Comparison of ENCODE assay signal across 9 cellular contexts in genomic region chr1:91830242-91831131, GRCh38. TPM values are rescaled to one million over a fixed set of nuclear protein-coding genes. Genes with fewer than 3 reads are reported as not detected.
DNase-seq lines count a peak whose midpoint lies in the region; ATAC-seq and TF ChIP-seq lines count a peak whose summit lies in the region.
"Had no signal": no experiment of that assay in that cellular context is flagged by ENCODE, and none has a peak within 500 bp of the region (broad histone marks: within the 10 kb centered on the region; RNA-seq: fewer than 3 reads in every experiment).

No MANE protein-coding gene starts in this region.

- peaks cover 80 to 84% of the 10 kb centered on the region in 2 donors for H3K4me1 Mint-ChIP-seq in natural killer cell

- DNase-seq in BJ (ENCODE audit: low read depth) (peak; percentile 77), NCI-H526 treated with DMSO at 0.1 percent for 48 hours (lab: John Stamatoyannopoulos, UW) (peak; percentile 84), epithelial cell of proximal tubule (ENCODE audit: low read depth) (peak; percentile 88), natural killer cell (no peak)

- no peaks in the 10 kb centered on the region for H3K9me3 Mint-ChIP-seq in natural killer cell
- H3K9me3 Mint-ChIP-seq: stimulated activated naive CD8-positive, alpha-beta T cell treated with anti-CD3 and anti-CD28 coated beads, Interleukin-15, Interleukin-2, amounts not matched to agents 100 ng/mL and 50 ng/mL, for 24 hours had no signal

- no peaks in the 10 kb centered on the region for H3K36me3 ChIP-seq in BJ (ENCODE audit: control insufficient read depth, insufficient read depth, low read length)

- CTCF ChIA-PET in BJ (lab: Yijun Ruan, JAX) = interaction anchor here (0.6 to 3.5 kb wide), 20 partner anchors 9 to 317 kb away, joined by 3 to 24 read pairs (median 4); no protein-coding TSS in a partner anchor

- H3K4me3 ChIP-seq in BJ (ENCODE audit: low read depth, low read length) (no peak overlapping the region), epithelial cell of proximal tubule (ENCODE audit: low read depth, low read length) (no peak overlapping the region)

- TF ChIP-seq CTCF in BJ (IDR thresholded peaks at IDR 0.05; ENCODE audit: insufficient read depth, low read depth, low read length) = peak; percentile 71
- TF ChIP-seq CTCF in epithelial cell of proximal tubule (conservative IDR thresholded peaks at IDR 0.05; ENCODE audit: low read depth, low read length) = peak; percentile 68
- TF ChIP-seq CTCF in natural killer cell (IDR thresholded peaks at IDR 0.05) = no peak

- peak overlapping the region; percentile 65 for H3K4me3 Mint-ChIP-seq in natural killer cell
- H3K4me3 Mint-ChIP-seq: stimulated activated naive CD8-positive, alpha-beta T cell treated with anti-CD3 and anti-CD28 coated beads, Interleukin-15, Interleukin-2, amounts not matched to agents 100 ng/mL and 50 ng/mL, for 24 hours had no signal

- ATAC-seq in natural killer cell (peak; percentile 25 to 39 (median 38)), GM21737 (IDR thresholded peaks at IDR 0.05; ENCODE audit: unreplicated experiment) (no peak), HG03175 (IDR thresholded peaks at IDR 0.05; ENCODE audit: unreplicated experiment) (no peak), GM18870 (IDR thresholded peaks at IDR 0.05; ENCODE audit: unreplicated experiment) (no peak), HG03439 (IDR thresholded peaks at IDR 0.05; ENCODE audit: unreplicated experiment) (no peak)

- no peaks in the 10 kb centered on the region for H3K27me3 Mint-ChIP-seq in natural killer cell (ENCODE audit: low read depth in 2 of 2)
- H3K27me3 Mint-ChIP-seq: stimulated activated naive CD8-positive, alpha-beta T cell treated with anti-CD3 and anti-CD28 coated beads, Interleukin-15, Interleukin-2, amounts not matched to agents 100 ng/mL and 50 ng/mL, for 24 hours had no signal

- H3K27ac Mint-ChIP-seq in natural killer cell = peak overlapping the region; percentile 92 to 95
- H3K27ac Mint-ChIP-seq: stimulated activated naive CD8-positive, alpha-beta T cell treated with anti-CD3 and anti-CD28 coated beads, Interleukin-15, Interleukin-2, amounts not matched to agents 100 ng/mL and 50 ng/mL, for 24 hours had no signal

- intact Hi-C loops in natural killer cell (cut with micrococcal nuclease) = loop anchor here (5.0 kb wide), 1 partner anchor 42 kb away; no protein-coding TSS in a partner anchor

- H3K36me3 Mint-ChIP-seq in natural killer cell = no peaks in the 10 kb centered on the region

- POLR2A ChIA-PET in BJ (lab: Charles Lee) = no interaction called here

- no peaks in the 10 kb centered on the region for H3K27me3 ChIP-seq in BJ (ENCODE audit: control insufficient read depth, insufficient read depth, low read length)

RNA-seq across cellular contexts. Expression of gene TGFBR3, which starts 55.5 kb away (rescaled TPM):
- 8.2 and 8.3 TPM in 2 replicates for polyA plus RNA-seq in BJ (2011; rRNA removed)
- polyA minus RNA-seq in BJ (2011; rRNA and poly(A)+ RNA removed) = 12.6 and 18.3 TPM in 2 replicates
- total RNA-seq in epithelial cell of proximal tubule (3.8 and 6.9 TPM in 2 replicates), natural killer cell (100 to 1,000 TPM; 225 to 274 (median 243) TPM)

Comparison
In these comparisons a context has a peak if more than half of its experiments do, and no peak if none do; other contexts are left out.
1. ATAC-seq: peak in natural killer cell (3 of 3); none in GM21737 (single experiment), HG03175 (single experiment), GM18870 (single experiment) and HG03439 (single experiment).
2. RNA of gene TGFBR3, which starts 55.5 kb away (total RNA-seq): 225 to 274 TPM in natural killer cell; 3.8 to 6.9 TPM in epithelial cell of proximal tubule; every median in the first group is over 10 times any median in the second.